8 cellular contexts compared by ENCODE assay signal in genomic region chr6:2764610-2765165, GRCh38. TPM values are rescaled to one million over a fixed set of nuclear protein-coding genes. Genes with fewer than 3 reads are reported as not detected.
DNase-seq lines count a peak whose midpoint lies in the region; ATAC-seq and TF ChIP-seq lines count a peak whose summit lies in the region.

No MANE protein-coding gene starts in this region.

- H3K4me3 ChIP-seq in lower lobe of right lung: peak overlapping the region; percentile 62

- H3K27me3 Mint-ChIP-seq in activated CD4-positive, alpha-beta T cell treated with anti-CD3 and anti-CD28 coated beads for 36 hours: no peaks in the 10 kb centered on the region

- H3K27ac ChIP-seq in lower lobe of right lung: peak overlapping the region; percentile 96

- H3K4me3 Mint-ChIP-seq in activated CD4-positive, alpha-beta T cell treated with anti-CD3 and anti-CD28 coated beads for 36 hours: peak overlapping the region; percentile 94

- peaks cover 45% of the 10 kb centered on the region for H3K4me1 Mint-ChIP-seq in activated CD4-positive, alpha-beta T cell treated with anti-CD3 and anti-CD28 coated beads for 36 hours

- intact Hi-C loops in activated CD4-positive, alpha-beta T cell treated with anti-CD3 and anti-CD28 coated beads for 36 hours (cut with DNase I, micrococcal nuclease): loop anchor here (1.0 to 5.0 kb wide), 15 partner anchors 77 to 1372 kb away; partner anchors contain the start of genes GMDS (in 2 of the 2), RIPK1 (in 2 of the 2), BPHL (in 1 of the 2) and FOXC1 (in 1 of the 2)
- intact Hi-C loops in lower lobe of right lung (cut with DNase I): no loop called here

- no peaks in the 10 kb centered on the region for H3K9me3 Mint-ChIP-seq in activated CD4-positive, alpha-beta T cell treated with anti-CD3 and anti-CD28 coated beads for 36 hours (ENCODE audit: low read depth)

- no peaks in the 10 kb centered on the region for H3K9me3 ChIP-seq in lower lobe of right lung

- TF ChIP-seq CTCF in lower lobe of right lung (IDR thresholded peaks at IDR 0.05): no peak

- no peaks in the 10 kb centered on the region for H3K36me3 ChIP-seq in lower lobe of right lung

- H3K36me3 Mint-ChIP-seq in activated CD4-positive, alpha-beta T cell treated with anti-CD3 and anti-CD28 coated beads for 36 hours (ENCODE audit: low read depth): peaks cover 19% of the 10 kb centered on the region

- peak; percentile 80 for DNase-seq in AG08396 (ENCODE audit: low spot score)
- DNase-seq in NCI-H226: peak; percentile 65
- DNase-seq in activated CD4-positive, alpha-beta T cell treated with anti-CD3 and anti-CD28 coated beads for 36 hours: peak; percentile 79
- peak; percentile 72 to 78 for DNase-seq in dermis microvascular lymphatic vessel endothelial cell (ENCODE audit: low read depth in 2 of 2)
- DNase-seq in lower lobe of right lung: peak; percentile 67
- peak; percentile 24 to 42 (median 24) for DNase-seq in stimulated activated CD4-positive, alpha-beta T cell treated with anti-CD3 and anti-CD28 coated beads, TNF-alpha, amount 100 ng/mL, for 48 hours (ENCODE audit: low read depth in 3 of 3)

- H3K27me3 ChIP-seq in lower lobe of right lung (ENCODE audit: low read depth): no peaks in the 10 kb centered on the region

- ATAC-seq in GM18870 (IDR thresholded peaks at IDR 0.05; ENCODE audit: unreplicated experiment): peak; percentile 27
- ATAC-seq in HG03097 (IDR thresholded peaks at IDR 0.05; ENCODE audit: low FRiP score, unreplicated experiment): peak; percentile 51
- ATAC-seq in activated CD4-positive, alpha-beta T cell treated with anti-CD3 and anti-CD28 coated beads for 36 hours: peak; percentile 74
- ATAC-seq in lower lobe of right lung: peak; percentile 92

- H3K27ac Mint-ChIP-seq in activated CD4-positive, alpha-beta T cell treated with anti-CD3 and anti-CD28 coated beads for 36 hours: peak overlapping the region; percentile 98

- POLR2A ChIA-PET in activated CD4-positive, alpha-beta T cell treated with anti-CD3 and anti-CD28 coated beads for 36 hours (lab: Charles Lee): interaction anchor here (1.0 to 1.7 kb wide), 4 partner anchors 77 to 303 kb away, joined by 3 to 8 read pairs (median 5); partner anchors contain the start of genes RIPK1 and SERPINB1

- peaks cover 32% of the 10 kb centered on the region for H3K4me1 ChIP-seq in lower lobe of right lung

- CTCF ChIA-PET in activated CD4-positive, alpha-beta T cell treated with anti-CD3 and anti-CD28 coated beads for 36 hours (lab: Charles Lee): interaction anchor here (0.7 to 6.5 kb wide), 7 partner anchors 13 to 1245 kb away, joined by 3 to 71 read pairs (median 4); partner anchors contain the start of gene MYLK4

RNA-seq across cellular contexts. Expression of gene WRNIP1, which starts 0.5 kb away (rescaled TPM):
- total RNA-seq in activated CD4-positive, alpha-beta T cell treated with anti-CD3 and anti-CD28 coated beads for 36 hours: 10 to 100 TPM; 41.6 to 42.3 TPM
- 43.3 and 49.1 TPM in 2 replicates for total RNA-seq in dermis microvascular lymphatic vessel endothelial cell
- total RNA-seq in lower lobe of right lung: 45.1 TPM

RNA-seq across cellular contexts. Expression of gene MYLK4, which starts 14.0 kb away (rescaled TPM):
- under 1 TPM; 0.12 to 0.16 TPM for total RNA-seq in activated CD4-positive, alpha-beta T cell treated with anti-CD3 and anti-CD28 coated beads for 36 hours
- total RNA-seq in dermis microvascular lymphatic vessel endothelial cell (0.39 and 0.51 TPM in 2 replicates), lower lobe of right lung (0.56 TPM)

Comparison
In these comparisons a context has a peak if more than half of its experiments do, and no peak if none do; other contexts are left out.
1. Peak in every context shown above with its lines: DNase-seq, ATAC-seq, H3K4me3 ChIP-seq and H3K27ac ChIP-seq.
2. DNase-seq: peak in every context shown above with its lines; median percentile 80 in AG08396; 79 in activated CD4-positive, alpha-beta T cell treated with anti-CD3 and anti-CD28 coated beads for 36 hours; 75 in dermis microvascular lymphatic vessel endothelial cell; 67 in lower lobe of right lung; 65 in NCI-H226; 24 in stimulated activated CD4-positive, alpha-beta T cell treated with anti-CD3 and anti-CD28 coated beads, TNF-alpha, amount 100 ng/mL, for 48 hours.
3. ATAC-seq: peak in every context shown above with its lines; median percentile 92 in lower lobe of right lung; 74 in activated CD4-positive, alpha-beta T cell treated with anti-CD3 and anti-CD28 coated beads for 36 hours; 51 in HG03097; 27 in GM18870.